In genomic region chr22:41091139-41092022, GRCh38 we compare ENCODE assay signal across 8 cellular contexts. TPM values are rescaled to one million over a fixed set of nuclear protein-coding genes. Genes with fewer than 3 reads are reported as not detected.
DNase-seq lines count a peak whose midpoint lies in the region; ATAC-seq and TF ChIP-seq lines count a peak whose summit lies in the region.

No MANE protein-coding gene starts in this region.

- WGBS in lung, 2 donors = 0 to 1% methylated on average over 47 to 66 of the region's 66 CpGs

- H3K27me3 ChIP-seq in CD8-positive, alpha-beta memory T cell (ENCODE audit: insufficient read depth, low read length, poor library complexity, severe bottlenecking) = no peaks in the 10 kb centered on the region
- no peaks in the 10 kb centered on the region for H3K27me3 ChIP-seq in lung (ENCODE audit: control insufficient read depth, insufficient read depth)

- no peaks in the 10 kb centered on the region for H3K9me3 Mint-ChIP-seq in CD8-positive, alpha-beta memory T cell

- H3K9me3 ChIP-seq in CD8-positive, alpha-beta memory T cell (ENCODE audit: low read length) = no peaks in the 10 kb centered on the region
- H3K9me3 ChIP-seq in lung (ENCODE audit: control insufficient read depth in 2 of 2, insufficient read depth in 1 of 2, low read length in 1 of 2) = no peaks in the 10 kb centered on the region

- H3K27me3 Mint-ChIP-seq in CD8-positive, alpha-beta memory T cell = no peaks in the 10 kb centered on the region

- ATAC-seq in GM19468 (IDR thresholded peaks at IDR 0.05; ENCODE audit: extremely low read depth, unreplicated experiment) (peak; percentile 44), lung (ENCODE audit: insufficient read depth, low FRiP score) (peak; percentile 98)

- DNase-seq in CD8-positive, alpha-beta memory T cell = peak; percentile 98 to 100 (median 99)
- peak; percentile 86 for DNase-seq in HS-5 (ENCODE audit: low read depth)
- DNase-seq in NK-92 (lab: John Stamatoyannopoulos, UW; ENCODE audit: unreplicated experiment) = peak; percentile 91
- DNase-seq in activated CD8-positive, alpha-beta memory T cell treated with anti-CD3 and anti-CD28 coated beads for 24 hours = peak; percentile 99
- DNase-seq in effector CD4-positive, alpha-beta T cell = peak; percentile 99
- DNase-seq in lung (ENCODE audit: low spot score) = peak; percentile 99
- DNase-seq in stimulated activated CD4-positive, alpha-beta T cell treated with anti-CD3 and anti-CD28 coated beads, TNF-alpha, amount 100 ng/mL, for 24 hours (ENCODE audit: low read depth in 3 of 3) = peak; percentile 97 to 99 (median 99)

- H3K4me3 ChIP-seq in CD8-positive, alpha-beta memory T cell (ENCODE audit: low read length) = peak overlapping the region; percentile 90
- peak overlapping the region; percentile 99 for H3K4me3 ChIP-seq in lung

- peak overlapping the region; percentile 94 to 99 (median 98) for H3K27ac Mint-ChIP-seq in CD8-positive, alpha-beta memory T cell

- CTCF ChIA-PET in CD8-positive, alpha-beta memory T cell (lab: Charles Lee) = interaction anchor here (4.1 kb wide), 1 partner anchor 168 kb away, joined by 12 read pairs; no protein-coding TSS in a partner anchor

- H3K36me3 ChIP-seq in CD8-positive, alpha-beta memory T cell (ENCODE audit: insufficient read depth, low read length) = no peaks in the 10 kb centered on the region
- peaks cover 0 to 1% of the 10 kb centered on the region in 2 donors for H3K36me3 ChIP-seq in lung (ENCODE audit: control insufficient read depth in 2 of 2, insufficient read depth in 2 of 2, low read length in 2 of 2)

- peaks cover 0 to 24% (median 4%) of the 10 kb centered on the region in 3 donors for H3K36me3 Mint-ChIP-seq in CD8-positive, alpha-beta memory T cell

- peak overlapping the region; percentile 91 to 99 (median 96) for H3K4me3 Mint-ChIP-seq in CD8-positive, alpha-beta memory T cell

- peaks cover 33 to 39% (median 35%) of the 10 kb centered on the region in 3 donors for H3K4me1 Mint-ChIP-seq in CD8-positive, alpha-beta memory T cell

- H3K4me1 ChIP-seq in CD8-positive, alpha-beta memory T cell (ENCODE audit: insufficient read depth, low read length) = peaks cover 18% of the 10 kb centered on the region
- peaks cover 0 to 6% of the 10 kb centered on the region in 2 donors for H3K4me1 ChIP-seq in lung (ENCODE audit: control insufficient read depth in 2 of 2, insufficient read depth in 2 of 2, low read length in 2 of 2)

- POLR2A ChIA-PET in CD8-positive, alpha-beta memory T cell (lab: Charles Lee) = interaction anchor here (0.5 to 5.2 kb wide), 4 partner anchors 61 to 168 kb away, joined by 10 to 78 read pairs (median 13); partner anchors contain the start of gene RBX1

- TF ChIP-seq CTCF in lung (IDR thresholded peaks at IDR 0.05; ENCODE audit: control extremely low read depth, extremely low read depth) = no peak

- H3K27ac ChIP-seq in CD8-positive, alpha-beta memory T cell (ENCODE audit: low read depth, low read length) = peak overlapping the region; percentile 93
- H3K27ac ChIP-seq in lung (ENCODE audit: low read depth in 1 of 2, low read length in 1 of 2) = peak overlapping the region; percentile 100

RNA-seq across cellular contexts. Expression of gene EP300, which starts 1.0 kb away (rescaled TPM):
- 10 to 100 TPM; 52.0 to 56.7 TPM for total RNA-seq in CD8-positive, alpha-beta memory T cell
- 24.4 TPM for polyA plus RNA-seq in CD8-positive, alpha-beta memory T cell
- 100 to 1,000 TPM in 1 of 2 donors, 10 to 100 TPM in 1; 67.1 to 177 TPM for total RNA-seq in lung
- polyA plus RNA-seq in lung = 10 to 100 TPM; 14.9 to 21.7 TPM

Comparison
In these comparisons a context has a peak if more than half of its experiments do, and no peak if none do; other contexts are left out.
1. Peak in every context shown above with its lines: DNase-seq, ATAC-seq, H3K4me3 ChIP-seq and H3K27ac ChIP-seq.